12 cellular contexts compared by ENCODE assay signal in genomic region chr15:66706840-66707239, GRCh38. TPM values are rescaled to one million over a fixed set of nuclear protein-coding genes. Genes with fewer than 3 reads are reported as not detected.
DNase-seq lines count a peak whose midpoint lies in the region; ATAC-seq and TF ChIP-seq lines count a peak whose summit lies in the region.
"Had no signal": no experiment of that assay in that cellular context is flagged by ENCODE, and none has a peak within 500 bp of the region (broad histone marks: within the 10 kb centered on the region; RNA-seq: fewer than 3 reads in every experiment).

No MANE protein-coding gene starts in this region.

- H3K79me2 ChIP-seq in ACC112 (ENCODE audit: control insufficient read depth, insufficient read depth, low read length, unreplicated experiment) (peaks cover 47% of the 10 kb centered on the region), PC-9 (ENCODE audit: low read depth) (peaks cover 36% of the 10 kb centered on the region)

- DNase-seq in OCI-M1 (lab: John Stamatoyannopoulos, UW) (peak; percentile 29), left lung (no peak), retinal pigment epithelial cell (ENCODE audit: low read depth) (no peak), DMS 273 treated with DMSO at 0.1 percent for 48 hours (lab: John Stamatoyannopoulos, UW) (no peak), PC-9 (no peak), NCI-H2227 (lab: John Stamatoyannopoulos, UW; ENCODE audit: unreplicated experiment) (no peak)
- DNase-seq: activated B cell treated with CpG ODN at 0.5 μM for 24 hours; activated T-cell treated with anti-CD3 and anti-CD28 coated beads for 4 hours; effector memory CD4-positive, alpha-beta T cell; SIG-M5 had no signal

- no TSS peak for BruUV-seq in PC-9 (replicated peaks; lab: Mats Ljungman, UMichigan)

- no peak overlapping the region for H3K4me2 ChIP-seq in PC-9

- no peak overlapping the region for H2AFZ ChIP-seq in ACC112 (ENCODE audit: low read length, unreplicated experiment)
- no peak overlapping the region for H2AFZ ChIP-seq in PC-9

- peaks cover 5% of the 10 kb centered on the region; the same call in 1 of the 2 replicates for H3K36me3 ChIP-seq in ACC112 (ENCODE audit: insufficient read depth, low read length)
- H3K36me3 ChIP-seq in left lung, result peaks cover 0 to 4% of the 10 kb centered on the region in 2 donors
- H3K36me3 ChIP-seq in PC-9 (ENCODE audit: low read depth), result no peaks in the 10 kb centered on the region

- intact Hi-C loops in left lung (cut with DNase I) (loop anchor here in 1 of 2 donors (10.0 kb wide), 2 partner anchors 58 to 148 kb away; no protein-coding TSS in a partner anchor), PC-9 (cut with micrococcal nuclease; ENCODE audit: unreplicated experiment) (no loop called here)

- H4K20me1 ChIP-seq in PC-9 (ENCODE audit: insufficient read depth), result no peaks in the 10 kb centered on the region; the same call in 1 of the 2 replicates

- CTCF ChIA-PET in PC-9 (lab: Charles Lee), result interaction anchor here (0.5 to 0.7 kb wide), 3 partner anchors 92 to 130 kb away, joined by 3 to 4 read pairs (median 3); no protein-coding TSS in a partner anchor

- no peak for TF ChIP-seq CTCF in left lung (IDR thresholded peaks at IDR 0.05)
- no peak for TF ChIP-seq CTCF in retinal pigment epithelial cell (conservative IDR thresholded peaks at IDR 0.05; ENCODE audit: low read depth, low read length)
- no peak for TF ChIP-seq CTCF in PC-9 (conservative IDR thresholded peaks at IDR 0.05)

- H3K4me3 ChIP-seq in ACC112 (ENCODE audit: low read depth, low read length) (peak overlapping the region; percentile 87), left lung (peak overlapping the region; percentile 6 to 76), retinal pigment epithelial cell (ENCODE audit: low read length) (peak overlapping the region; percentile 100), PC-9 (no peak overlapping the region)

- no peaks in the 10 kb centered on the region for H3K9me2 ChIP-seq in PC-9 (ENCODE audit: insufficient read depth)

- ATAC-seq in left lung, result no peak
- no peak for ATAC-seq in GM21515 (IDR thresholded peaks at IDR 0.05; ENCODE audit: unreplicated experiment)

- H3K4me1 ChIP-seq in ACC112 (ENCODE audit: control insufficient read depth, insufficient read depth, low read length, unreplicated experiment) (peaks cover 34% of the 10 kb centered on the region), left lung (peaks cover 11 to 39% of the 10 kb centered on the region in 2 donors), PC-9 (replicated peaks; ENCODE audit: insufficient read depth) (peaks cover 16% of the 10 kb centered on the region)

- POLR2A ChIA-PET in PC-9 (lab: Charles Lee; ENCODE audit: unreplicated experiment), result interaction anchor here (0.6 kb wide), 2 partner anchors 10 to 66 kb away, joined by 3 to 5 read pairs; no protein-coding TSS in a partner anchor

- H3F3A ChIP-seq in PC-9 (ENCODE audit: insufficient read depth, low read depth), result peaks cover under 1% of the 10 kb centered on the region; the same call in 1 of the 2 replicates

- H3K27me3 ChIP-seq in ACC112 (ENCODE audit: insufficient read depth, low read length), result no peaks in the 10 kb centered on the region
- H3K27me3 ChIP-seq in left lung, result peaks cover 0 to 32% of the 10 kb centered on the region in 2 donors
- no peaks in the 10 kb centered on the region for H3K27me3 ChIP-seq in PC-9 (ENCODE audit: insufficient read depth, low read depth)

- H3K9me3 ChIP-seq in left lung (no peaks in the 10 kb centered on the region), PC-9 (ENCODE audit: insufficient read depth, low read depth) (no peaks in the 10 kb centered on the region)

- H3K27ac ChIP-seq in ACC112 (ENCODE audit: low read depth, low read length), result peak overlapping the region; percentile 16; the same call in 1 of the 2 replicates
- H3K27ac ChIP-seq in left lung, result peak overlapping the region; percentile 67 to 90
- no peak overlapping the region for H3K27ac ChIP-seq in PC-9

RNA-seq across cellular contexts. Expression of gene SMAD6, which starts 4.8 kb away (rescaled TPM):
- total RNA-seq in left lung, result 100 to 1,000 TPM in 1 of 2 donors, 10 to 100 TPM in 1; 84.9 to 110 TPM
- total RNA-seq in PC-9 (2021), result 7.1 and 10.6 TPM in 2 replicates
